In genomic region chr15:34943264-34943663, GRCh38 we compare ENCODE assay signal across 1 cellular context.
A peak's percentile ranks its signal among the peaks of the same experiment; 100 is the strongest.
TF ChIP-seq lines count a peak whose summit lies in the region.

No MANE protein-coding gene starts in this region.

TF ChIP-seq in HEK293, 187 proteins besides CTCF, POLR2A, EP300 and RAD21 (continued from another document):
- TF ChIP-seq ZNF404 (tag by site-specific recombination; IDR thresholded peaks at IDR 0.05) (peak; percentile 72; the same call in 1 of the 2 replicates), AEBP2 (tag by site-specific recombination; IDR thresholded peaks at IDR 0.05; ENCODE audit: borderline replicate concordance) (peak; percentile 37; the same call in 1 of the 2 replicates), ZNF518A (tag by site-specific recombination; conservative IDR thresholded peaks at IDR 0.05; ENCODE audit: low read depth) (peak; percentile 90), ZBTB8A (tag by site-specific recombination; IDR thresholded peaks at IDR 0.05) (peak; percentile 64; the same call in 1 of the 2 replicates), ZNF555 (tag by site-specific recombination; conservative IDR thresholded peaks at IDR 0.05) (peak; percentile 86), ZNF560 (tag by site-specific recombination; IDR thresholded peaks at IDR 0.05; ENCODE audit: borderline replicate concordance) (0 out of 2 replicates have a peak, but pooled peaks have one; percentile 47), ZNF202 (tag by site-specific recombination; IDR thresholded peaks at IDR 0.05; ENCODE audit: borderline replicate concordance) (peak; percentile 86; the same call in 1 of the 2 replicates), ZNF501 (tag by site-specific recombination; IDR thresholded peaks at IDR 0.05) (0 out of 2 replicates have a peak, but pooled peaks have one; percentile 52), ZBTB11 (tag by site-specific recombination; conservative IDR thresholded peaks at IDR 0.05; ENCODE audit: low read depth) (peak; percentile 81), GFI1B (tag by site-specific recombination; IDR thresholded peaks at IDR 0.05) (0 out of 2 replicates have a peak, but pooled peaks have one; percentile 43), ZNF426 (tag by site-specific recombination; IDR thresholded peaks at IDR 0.05) (peak; percentile 85), ZNF558 (tag by site-specific recombination; IDR thresholded peaks at IDR 0.05) (peak; percentile 48; the same call in 1 of the 2 replicates), ZNF19 (tag by site-specific recombination; IDR thresholded peaks at IDR 0.05; ENCODE audit: low read depth) (0 out of 2 replicates have a peak, but pooled peaks have one; percentile 42), ZNF654 (tag by site-specific recombination; IDR thresholded peaks at IDR 0.05; ENCODE audit: low read depth) (peak; percentile 31), REST (tag by site-specific recombination; IDR thresholded peaks at IDR 0.05) (peak; percentile 73), ZNF623 (tag by site-specific recombination; IDR thresholded peaks at IDR 0.05) (peak; percentile 75), ZNF664 (tag by site-specific recombination; IDR thresholded peaks at IDR 0.05) (peak; percentile 66; the same call in 1 of the 2 replicates)
